Comparison of ENCODE assay signal across 8 cellular contexts in the genomic region with DNA sequence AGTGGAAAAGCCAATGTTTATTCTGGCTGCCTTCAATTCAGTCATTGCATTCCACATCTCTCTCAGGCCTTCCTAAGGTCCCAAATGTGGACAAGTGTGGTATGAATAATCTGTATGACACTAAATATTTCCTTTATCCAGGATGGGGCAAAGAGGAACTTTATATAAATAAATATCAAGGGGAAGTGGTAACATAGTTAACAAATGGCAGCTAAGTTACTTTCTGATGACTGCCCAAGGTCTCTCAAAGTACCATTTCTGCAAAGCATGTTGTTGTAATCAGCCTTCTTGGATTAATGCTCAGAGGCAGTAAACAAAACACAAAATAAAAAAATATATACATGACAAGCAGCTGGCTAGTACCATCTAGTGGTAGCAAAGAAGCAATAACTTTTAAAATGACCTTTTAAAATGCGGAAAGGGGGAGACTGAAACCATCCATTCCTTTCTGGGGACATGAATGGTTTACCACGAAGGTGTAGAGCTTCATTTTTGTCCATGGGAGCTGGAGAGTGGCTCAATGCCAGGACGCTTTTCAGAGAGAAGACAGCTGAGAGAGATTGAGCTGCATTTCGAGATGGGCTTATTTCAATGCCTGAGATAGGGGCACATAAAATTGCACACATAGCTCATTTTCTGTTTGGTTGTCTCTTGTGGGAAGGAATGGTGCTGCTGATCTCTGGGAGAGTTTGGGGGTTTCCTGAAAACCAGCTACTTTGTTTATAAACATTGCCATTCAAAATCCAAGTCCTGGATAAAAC.
DNase-seq lines count a peak whose midpoint lies in the region; TF ChIP-seq lines count a peak whose summit lies in the region.

No MANE protein-coding gene starts in this region.

- no peaks in the 10 kb centered on the region for H3K4me1 Mint-ChIP-seq in MCF 10A (ENCODE audit: insufficient read depth, unreplicated experiment)

- no TSS peak for BruUV-seq in MCF 10A (replicated peaks; lab: Mats Ljungman, UMichigan)

- WGBS in esophagus squamous epithelium, 2 donors: 13 to 19% methylated on average over 4 of the region's 4 CpGs
- WGBS in prostate gland: 21% methylated on average over 4 of the region's 4 CpGs

- TF ChIP-seq POLR2A in breast epithelium (IDR thresholded peaks at IDR 0.05) (no peak), esophagus squamous epithelium (IDR thresholded peaks at IDR 0.05) (no peak), prostate gland (IDR thresholded peaks at IDR 0.05) (no peak)

- intact Hi-C loops in MCF 10A (cut with micrococcal nuclease) (loop anchor here (1.0 kb wide), 3 partner anchors 146 to 1080 kb away; no protein-coding TSS in a partner anchor), breast epithelium (cut with DNase I; ENCODE audit: low total_unique reads) (no loop called here), esophagus squamous epithelium (cut with DNase I) (loop anchor here (10.0 kb wide), 1 partner anchor 142 kb away; no protein-coding TSS in a partner anchor), prostate gland (cut with DNase I) (loop anchor here (5.0 to 10.0 kb wide), 3 partner anchors 145 to 1085 kb away; no protein-coding TSS in a partner anchor)

- H3K9me3 ChIP-seq in breast epithelium (peaks cover 0 to 12% of the 10 kb centered on the region in 2 donors), esophagus squamous epithelium (no peaks in the 10 kb centered on the region), prostate gland (no peaks in the 10 kb centered on the region)

- CTCF ChIA-PET in MCF 10A (lab: Yijun Ruan, JAX): interaction anchor here (0.6 to 4.9 kb wide), 57 partner anchors 10 to 1632 kb away, joined by 3 to 112 read pairs (median 4); no protein-coding TSS in a partner anchor

- no peak overlapping the region for H3K4me3 ChIP-seq in breast epithelium
- H3K4me3 ChIP-seq in esophagus squamous epithelium: no peak overlapping the region
- no peak overlapping the region for H3K4me3 ChIP-seq in prostate gland

- TF ChIP-seq CTCF in MCF 10A (IDR thresholded peaks at IDR 0.05; ENCODE audit: unreplicated experiment) (peak; percentile 72), breast epithelium (IDR thresholded peaks at IDR 0.05) (peak in 1 of 3 donors; percentile 54), esophagus squamous epithelium (IDR thresholded peaks at IDR 0.05) (peak in 5 of 6 experiments; percentile 38 to 66 (median 44)), prostate gland (IDR thresholded peaks at IDR 0.05) (peak; percentile 40 to 65 (median 51))

- H3K27me3 ChIP-seq in breast epithelium: no peaks in the 10 kb centered on the region
- H3K27me3 ChIP-seq in esophagus squamous epithelium: no peaks in the 10 kb centered on the region
- H3K27me3 ChIP-seq in prostate gland (replicated peaks; ENCODE audit: insufficient read depth): no peaks in the 10 kb centered on the region

- H3K9me3 Mint-ChIP-seq in MCF 10A (ENCODE audit: unreplicated experiment): peaks cover 7% of the 10 kb centered on the region

- H3K4me1 ChIP-seq in breast epithelium (no peaks in the 10 kb centered on the region), esophagus squamous epithelium (peaks cover 0 to 7% (median 0%) of the 10 kb centered on the region in 3 donors), prostate gland (replicated peaks) (no peaks in the 10 kb centered on the region)

- no peak overlapping the region for H3K27ac Mint-ChIP-seq in MCF 10A (ENCODE audit: low read depth, unreplicated experiment)

- no peaks in the 10 kb centered on the region for H3K27me3 Mint-ChIP-seq in MCF 10A (ENCODE audit: insufficient read depth, unreplicated experiment)

- POLR2A ChIA-PET in MCF 10A (lab: Yijun Ruan, JAX): interaction anchor here (0.6 to 1.9 kb wide), 3 partner anchors 144 to 277 kb away, joined by 4 to 5 read pairs (median 4); no protein-coding TSS in a partner anchor

- no peaks in the 10 kb centered on the region for H3K36me3 ChIP-seq in breast epithelium
- H3K36me3 ChIP-seq in esophagus squamous epithelium: no peaks in the 10 kb centered on the region
- no peaks in the 10 kb centered on the region for H3K36me3 ChIP-seq in prostate gland

- H3K4me3 Mint-ChIP-seq in MCF 10A (ENCODE audit: unreplicated experiment): no peak overlapping the region

- DNase-seq in MCF 10A (ENCODE audit: unreplicated experiment) (peak; percentile 20), breast epithelium (ENCODE audit: low spot score in 2 of 2) (no peak), NCI-H748 treated with DMSO at 0.1 percent for 48 hours (lab: John Stamatoyannopoulos, UW) (peak; percentile 47), esophagus squamous epithelium (lab: John Stamatoyannopoulos, UW) (no peak), prostate gland (ENCODE audit: low spot score) (no peak), HCEC 1CT (no peak), RPMI8226 (no peak)
- DNase-seq in NK-92 treated with Interleukin-12 subunit alpha and Interleukin-12 subunit beta, amount 100 ng/mL, for 24 hours (lab: John Stamatoyannopoulos, UW): no peak

- H3K27ac ChIP-seq in breast epithelium (no peak overlapping the region), esophagus squamous epithelium (no peak overlapping the region), prostate gland (no peak overlapping the region)

- no peaks in the 10 kb centered on the region for H3K36me3 Mint-ChIP-seq in MCF 10A (ENCODE audit: insufficient read depth, unreplicated experiment)

Comparison
In these comparisons a context has a peak if more than half of its experiments do, and no peak if none do; other contexts are left out.
1. DNase-seq: peak in MCF 10A (single experiment) and NCI-H748 treated with DMSO at 0.1 percent for 48 hours (single experiment); none in breast epithelium (0 of 2), esophagus squamous epithelium (single experiment), prostate gland (single experiment), HCEC 1CT (single experiment), RPMI8226 (single experiment) and NK-92 treated with Interleukin-12 subunit alpha and Interleukin-12 subunit beta, amount 100 ng/mL, for 24 hours (single experiment).